ENCODE assay signal across 31 cellular contexts in genomic region chr2:34519659-34520058, GRCh38.
"Had no signal": no experiment of that assay in that cellular context is flagged by ENCODE, and none has a peak within 500 bp of the region (broad histone marks: within the 10 kb centered on the region; RNA-seq: fewer than 3 reads in every experiment).

No MANE protein-coding gene starts in this region.

- H3K4me1 ChIP-seq: neural progenitor cell, parathyroid adenoma, psoas muscle, spleen, suprapubic skin, testis, tibial artery, transverse colon, upper lobe of right lung, uterus had no signal

- H3K27ac ChIP-seq: neural progenitor cell, ovary, parathyroid adenoma, psoas muscle, skin epidermis, spleen, suprapubic skin, testis, tibial artery, transverse colon, upper lobe of right lung, uterus had no signal

- H3K27ac Mint-ChIP-seq: natural killer cell; nephron; neural progenitor cell; progenitor cell of endocrine pancreas; stimulated activated memory B cell treated with anti-CD40 and anti-IgM and Interleukin-4, amounts not matched to agents 10 μg/mL and 1 μg/mL and 100 μg/mL, for 72 hours; stimulated activated naive CD8-positive, alpha-beta T cell treated with anti-CD3 and anti-CD28 coated beads, Interleukin-15, amount 100 ng/mL, for 72 hours; type B pancreatic cell had no signal

- H3K79me2 ChIP-seq: parathyroid adenoma had no signal

- H3K9ac ChIP-seq: neural progenitor cell, parathyroid adenoma had no signal

- DNase-seq: natural killer cell; occipital lobe; ovary; posterior cingulate gyrus; psoas muscle; right cardiac atrium; spleen; stimulated activated CD4-positive, alpha-beta T cell treated with anti-CD3 and anti-CD28 coated beads, Interleukin-12 subunit alpha, Interleukin-12 subunit beta, amount 100 ng/mL, for 4 hours; stimulated activated CD4-positive, alpha-beta T cell treated with anti-CD3 and anti-CD28 coated beads, Interleukin-1b, Interleukin-23, amount 100 ng/mL, for 48 hours; stimulated activated CD4-positive, alpha-beta T cell treated with anti-CD3 and anti-CD28 coated beads, Interleukin-4, amount 100 ng/mL, for 1 hour; stimulated activated CD4-positive, alpha-beta T cell treated with anti-CD3 and anti-CD28 coated beads, Interleukin-4, amount 100 ng/mL, for 4 hours; stimulated activated CD8-positive, alpha-beta memory T cell treated with anti-CD3 and anti-CD28 coated beads, Interleukin-4, amount 100 ng/mL, for 48 hours; stimulated activated naive CD4-positive, alpha-beta T cell; stimulated activated naive CD8-positive, alpha-beta T cell treated with anti-CD3 and anti-CD28 coated beads, Interleukin-15, amount 100 ng/mL, for 72 hours; stimulated activated naive CD8-positive, alpha-beta T cell treated with anti-CD3 and anti-CD28 coated beads, Interleukin-15, Interleukin-2, amounts not matched to agents 100 U/mL and 50 U/mL, for 24 hours; substantia nigra; testis; tibial artery; transverse colon; upper lobe of right lung; uterus had no signal

- H3K36me3 Mint-ChIP-seq: natural killer cell; neural progenitor cell; stimulated activated memory B cell treated with anti-CD40 and anti-IgM and Interleukin-4, amounts not matched to agents 10 μg/mL and 1 μg/mL and 100 μg/mL, for 72 hours; type B pancreatic cell had no signal

- ATAC-seq: natural killer cell; psoas muscle; right cardiac atrium; sciatic nerve; stimulated activated memory B cell treated with anti-CD40 and anti-IgM and Interleukin-4, amounts not matched to agents 10 μg/mL and 1 μg/mL and 100 μg/mL, for 72 hours; stimulated activated naive CD8-positive, alpha-beta T cell treated with anti-CD3 and anti-CD28 coated beads, Interleukin-15, amount 100 ng/mL, for 72 hours; stimulated activated naive CD8-positive, alpha-beta T cell treated with anti-CD3 and anti-CD28 coated beads, Interleukin-15, Interleukin-2, amounts not matched to agents 100 U/mL and 50 U/mL, for 24 hours; upper lobe of right lung had no signal

- H3K4me2 ChIP-seq: neural progenitor cell, smooth muscle cell had no signal

- H3K36me3 ChIP-seq: neural progenitor cell, ovary, spleen, suprapubic skin, tibial artery, transverse colon, upper lobe of right lung, uterus had no signal

- H3K27me3 ChIP-seq: neural progenitor cell, ovary, spleen, suprapubic skin, testis, tibial artery, transverse colon, upper lobe of right lung, uterus had no signal

- H3K9me3 Mint-ChIP-seq: type B pancreatic cell had no signal

- H3K4me3 ChIP-seq: neural progenitor cell, ovary, psoas muscle, skin epidermis, smooth muscle cell, spleen, suprapubic skin, testis, tibial artery, transverse colon, upper lobe of right lung, uterus had no signal

- H3K27me3 Mint-ChIP-seq: progenitor cell of endocrine pancreas; stimulated activated memory B cell treated with anti-CD40 and anti-IgM and Interleukin-4, amounts not matched to agents 10 μg/mL and 1 μg/mL and 100 μg/mL, for 72 hours; stimulated activated naive CD8-positive, alpha-beta T cell treated with anti-CD3 and anti-CD28 coated beads, Interleukin-15, amount 100 ng/mL, for 72 hours; type B pancreatic cell had no signal

- H3K4me3 Mint-ChIP-seq: natural killer cell; nephron; neural progenitor cell; stimulated activated memory B cell treated with anti-CD40 and anti-IgM and Interleukin-4, amounts not matched to agents 10 μg/mL and 1 μg/mL and 100 μg/mL, for 72 hours; stimulated activated naive CD8-positive, alpha-beta T cell treated with anti-CD3 and anti-CD28 coated beads, Interleukin-15, amount 100 ng/mL, for 72 hours; type B pancreatic cell had no signal

- H3K9me3 ChIP-seq: ovary, psoas muscle, testis, uterus had no signal

- H3K4me1 Mint-ChIP-seq: natural killer cell; nephron; neural progenitor cell; stimulated activated memory B cell treated with anti-CD40 and anti-IgM and Interleukin-4, amounts not matched to agents 10 μg/mL and 1 μg/mL and 100 μg/mL, for 72 hours; stimulated activated naive CD8-positive, alpha-beta T cell treated with anti-CD3 and anti-CD28 coated beads, Interleukin-15, amount 100 ng/mL, for 72 hours had no signal

- H2AFZ ChIP-seq: neural progenitor cell, parathyroid adenoma had no signal
